Comparison of ENCODE assay signal across 7 cellular contexts in genomic region chr1:28235746-28236655, GRCh38.
DNase-seq lines count a peak whose midpoint lies in the region; ATAC-seq and TF ChIP-seq lines count a peak whose summit lies in the region.

ATP5IF1 (plus strand) TSS chr1:28236124; CDS start chr1:28236184, 60 bp downstream.

- TF ChIP-seq CTCF in astrocyte of the spinal cord (IDR thresholded peaks at IDR 0.05; ENCODE audit: low read depth, low read length) (no peak), retinal pigment epithelial cell (conservative IDR thresholded peaks at IDR 0.05; ENCODE audit: low read depth, low read length) (no peak)

- ATAC-seq in GM18517 (IDR thresholded peaks at IDR 0.05; ENCODE audit: unreplicated experiment) (peak; percentile 86), HG03039 (IDR thresholded peaks at IDR 0.05; ENCODE audit: unreplicated experiment) (peak; percentile 73)

- peak; percentile 96 to 99 for DNase-seq in NCI-H2081 (lab: John Stamatoyannopoulos, UW)
- DNase-seq in T1000 (lab: John Stamatoyannopoulos, UW): peak; percentile 92
- DNase-seq in astrocyte of the spinal cord (ENCODE audit: low read depth, low spot score): peak; percentile 98
- DNase-seq in hippocampal formation (lab: John Stamatoyannopoulos, UW): peak; percentile 98 to 99
- peak; percentile 93 for DNase-seq in retinal pigment epithelial cell (ENCODE audit: low read depth)

- H3K4me3 ChIP-seq in astrocyte of the spinal cord (ENCODE audit: low read depth, low read length) (peak within 1 kb of the TSS; percentile 91), retinal pigment epithelial cell (ENCODE audit: low read length) (peak within 1 kb of the TSS; percentile 98)

- in situ Hi-C loops in astrocyte of the spinal cord (cut with HindIII; ENCODE audit: low sequenced_read_pairs): no loop called here

Comparison
In these comparisons a context has a peak if more than half of its experiments do, and no peak if none do; other contexts are left out.
1. Peak in every context shown above with its lines: DNase-seq, ATAC-seq and H3K4me3 ChIP-seq.